1 cellular context compared by ENCODE assay signal in the genomic region with DNA sequence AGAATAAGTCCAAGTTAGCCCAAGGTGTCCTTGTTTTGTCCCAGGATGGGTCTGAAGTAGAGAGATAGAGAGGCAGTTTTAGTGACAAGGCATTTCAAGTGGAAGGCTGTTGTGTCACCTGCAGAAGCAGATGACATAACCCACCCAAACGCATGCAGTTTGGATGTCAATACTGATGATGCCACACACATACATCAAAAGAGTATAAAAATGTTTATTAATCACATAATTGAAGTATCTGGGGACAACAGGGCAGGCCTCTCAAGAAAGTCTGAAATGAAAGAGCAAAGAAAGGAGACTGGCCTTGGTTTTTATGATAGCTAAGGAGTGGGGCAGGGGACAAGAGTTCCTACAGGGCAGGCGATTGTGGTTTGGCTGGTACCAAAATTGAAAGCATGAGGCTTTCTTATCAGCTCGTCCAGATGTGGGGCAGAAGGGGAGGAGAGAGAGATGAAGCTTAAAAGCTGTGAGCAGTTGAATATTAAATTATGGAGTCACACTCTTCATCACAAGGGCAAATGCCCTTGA.
TF ChIP-seq lines count a peak whose summit lies in the region.

No MANE protein-coding gene starts in this region.

TF ChIP-seq in K562, 482 proteins besides CTCF, POLR2A, EP300 and RAD21 (continued from another document and continues in another):
- TF ChIP-seq, protein P1, sequence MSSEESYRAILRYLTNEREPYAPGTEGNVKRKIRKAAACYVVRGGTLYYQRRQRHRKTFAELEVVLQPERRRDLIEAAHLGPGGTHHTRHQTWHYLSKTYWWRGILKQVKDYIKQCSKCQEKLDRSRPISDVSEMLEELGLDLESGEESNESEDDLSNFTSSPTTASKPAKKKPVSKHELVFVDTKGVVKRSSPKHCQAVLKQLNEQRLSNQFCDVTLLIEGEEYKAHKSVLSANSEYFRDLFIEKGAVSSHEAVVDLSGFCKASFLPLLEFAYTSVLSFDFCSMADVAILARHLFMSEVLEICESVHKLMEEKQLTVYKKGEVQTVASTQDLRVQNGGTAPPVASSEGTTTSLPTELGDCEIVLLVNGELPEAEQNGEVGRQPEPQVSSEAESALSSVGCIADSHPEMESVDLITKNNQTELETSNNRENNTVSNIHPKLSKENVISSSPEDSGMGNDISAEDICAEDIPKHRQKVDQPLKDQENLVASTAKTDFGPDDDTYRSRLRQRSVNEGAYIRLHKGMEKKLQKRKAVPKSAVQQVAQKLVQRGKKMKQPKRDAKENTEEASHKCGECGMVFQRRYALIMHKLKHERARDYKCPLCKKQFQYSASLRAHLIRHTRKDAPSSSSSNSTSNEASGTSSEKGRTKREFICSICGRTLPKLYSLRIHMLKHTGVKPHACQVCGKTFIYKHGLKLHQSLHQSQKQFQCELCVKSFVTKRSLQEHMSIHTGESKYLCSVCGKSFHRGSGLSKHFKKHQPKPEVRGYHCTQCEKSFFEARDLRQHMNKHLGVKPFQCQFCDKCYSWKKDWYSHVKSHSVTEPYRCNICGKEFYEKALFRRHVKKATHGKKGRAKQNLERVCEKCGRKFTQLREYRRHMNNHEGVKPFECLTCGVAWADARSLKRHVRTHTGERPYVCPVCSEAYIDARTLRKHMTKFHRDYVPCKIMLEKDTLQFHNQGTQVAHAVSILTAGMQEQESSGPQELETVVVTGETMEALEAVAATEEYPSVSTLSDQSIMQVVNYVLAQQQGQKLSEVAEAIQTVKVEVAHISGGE (CRISPR knock-in tag; IDR thresholded peaks at IDR 0.05), result no peak
- TF ChIP-seq MAFG (tag; conservative IDR thresholded peaks at IDR 0.05) (peak; percentile 66; the same call in 1 of the 2 replicates), RCOR1 (IDR thresholded peaks at IDR 0.05; ENCODE audit: borderline replicate concordance in 1 of 2, low read depth in 2 of 2, low read length in 2 of 2) (peak in 1 of 2 experiments; percentile 37; a peak in 1 of 4 replicates), TAF15 (IDR thresholded peaks at IDR 0.05; ENCODE audit: low read depth, low read length) (no peak), GATA2 (CRISPR knock-in tag; IDR thresholded peaks at IDR 0.05) (no peak; the same call in none of the 2 replicates), TCF7 (IDR thresholded peaks at IDR 0.05; ENCODE audit: borderline replicate concordance) (no peak), PRMT5 (CRISPR knock-in tag; IDR thresholded peaks at IDR 0.05) (no peak), ZFP30 (CRISPR knock-in tag; IDR thresholded peaks at IDR 0.05; ENCODE audit: borderline replicate concordance) (no peak), ZNF780A (CRISPR knock-in tag; IDR thresholded peaks at IDR 0.05) (no peak), TCFL5 (CRISPR knock-in tag; conservative IDR thresholded peaks at IDR 0.05) (0 out of 2 replicates have a peak, but pooled peaks have one; percentile 3), SAFB2 (IDR thresholded peaks at IDR 0.05; ENCODE audit: borderline replicate concordance, low read depth, low read length, severe bottlenecking) (no peak), SIN3B (IDR thresholded peaks at IDR 0.05; ENCODE audit: low read depth) (no peak), NFXL1 (CRISPR knock-in tag; IDR thresholded peaks at IDR 0.05) (no peak), L3MBTL2 (IDR thresholded peaks at IDR 0.05) (peak; percentile 53), EZH2 (IDR thresholded peaks at IDR 0.05; ENCODE audit: borderline replicate concordance, low read depth, low read length) (no peak), CTBP1 (IDR thresholded peaks at IDR 0.05; ENCODE audit: borderline replicate concordance) (peak; percentile 76), ZKSCAN8 (CRISPR knock-in tag; IDR thresholded peaks at IDR 0.05) (no peak), BRD9 (IDR thresholded peaks at IDR 0.05; ENCODE audit: low read depth, partially characterized antibody) (peak; percentile 47), ZNF785 (CRISPR knock-in tag; IDR thresholded peaks at IDR 0.05) (no peak), HMG20B (CRISPR knock-in tag; IDR thresholded peaks at IDR 0.05) (no peak), CEBPG (CRISPR knock-in tag; IDR thresholded peaks at IDR 0.05) (no peak), CEBPG (tag; conservative IDR thresholded peaks at IDR 0.05 in 1 of 2, IDR thresholded peaks at IDR 0.05 in 1 of 2) (0 out of 4 replicates have a peak, but pooled peaks of 1 of the 2 experiments have one; percentile 24), CBFB (CRISPR knock-in tag; IDR thresholded peaks at IDR 0.05) (no peak), NFIX (CRISPR knock-in tag; IDR thresholded peaks at IDR 0.05; ENCODE audit: low read depth) (no peak), HCFC1 (IDR thresholded peaks at IDR 0.05; ENCODE audit: low read depth, low read length) (no peak), ZNF695 (CRISPR knock-in tag; IDR thresholded peaks at IDR 0.05) (no peak), XRCC3 (IDR thresholded peaks at IDR 0.05) (no peak), SMAD2 (IDR thresholded peaks at IDR 0.05; ENCODE audit: low read depth, low read length) (no peak), HDAC3 (IDR thresholded peaks at IDR 0.05; ENCODE audit: borderline replicate concordance, partially characterized antibody) (peak; percentile 66), PHTF2 (CRISPR knock-in tag; IDR thresholded peaks at IDR 0.05) (no peak), FUS (optimal IDR thresholded peaks at IDR 0.05; ENCODE audit: low read depth, low read length) (no peak), TCF7L2 (IDR thresholded peaks at IDR 0.05; ENCODE audit: low read depth, low read length) (no peak), KLF10 (CRISPR knock-in tag; IDR thresholded peaks at IDR 0.05) (no peak), PHF20 (IDR thresholded peaks at IDR 0.05; ENCODE audit: partially characterized antibody) (no peak), MED1 (CRISPR knock-in tag; IDR thresholded peaks at IDR 0.05; ENCODE audit: borderline replicate concordance) (no peak), GTF2F1 (IDR thresholded peaks at IDR 0.05; ENCODE audit: low read depth, low read length) (no peak), ZNF282 (CRISPR knock-in tag; IDR thresholded peaks at IDR 0.05) (no peak), SIRT6 (IDR thresholded peaks at IDR 0.05; ENCODE audit: low read depth, low read length) (no peak), HMG20A (CRISPR knock-in tag; conservative IDR thresholded peaks at IDR 0.05) (no peak), ZNF3 (CRISPR knock-in tag; IDR thresholded peaks at IDR 0.05) (no peak), SMARCE1 (IDR thresholded peaks at IDR 0.05) (peak; percentile 93), ZNF197 (CRISPR knock-in tag; IDR thresholded peaks at IDR 0.05; ENCODE audit: low read depth) (no peak; the same call in 1 of the 2 replicates), ARID1B (IDR thresholded peaks at IDR 0.05) (peak; percentile 96)
- TF ChIP-seq, protein P2, sequence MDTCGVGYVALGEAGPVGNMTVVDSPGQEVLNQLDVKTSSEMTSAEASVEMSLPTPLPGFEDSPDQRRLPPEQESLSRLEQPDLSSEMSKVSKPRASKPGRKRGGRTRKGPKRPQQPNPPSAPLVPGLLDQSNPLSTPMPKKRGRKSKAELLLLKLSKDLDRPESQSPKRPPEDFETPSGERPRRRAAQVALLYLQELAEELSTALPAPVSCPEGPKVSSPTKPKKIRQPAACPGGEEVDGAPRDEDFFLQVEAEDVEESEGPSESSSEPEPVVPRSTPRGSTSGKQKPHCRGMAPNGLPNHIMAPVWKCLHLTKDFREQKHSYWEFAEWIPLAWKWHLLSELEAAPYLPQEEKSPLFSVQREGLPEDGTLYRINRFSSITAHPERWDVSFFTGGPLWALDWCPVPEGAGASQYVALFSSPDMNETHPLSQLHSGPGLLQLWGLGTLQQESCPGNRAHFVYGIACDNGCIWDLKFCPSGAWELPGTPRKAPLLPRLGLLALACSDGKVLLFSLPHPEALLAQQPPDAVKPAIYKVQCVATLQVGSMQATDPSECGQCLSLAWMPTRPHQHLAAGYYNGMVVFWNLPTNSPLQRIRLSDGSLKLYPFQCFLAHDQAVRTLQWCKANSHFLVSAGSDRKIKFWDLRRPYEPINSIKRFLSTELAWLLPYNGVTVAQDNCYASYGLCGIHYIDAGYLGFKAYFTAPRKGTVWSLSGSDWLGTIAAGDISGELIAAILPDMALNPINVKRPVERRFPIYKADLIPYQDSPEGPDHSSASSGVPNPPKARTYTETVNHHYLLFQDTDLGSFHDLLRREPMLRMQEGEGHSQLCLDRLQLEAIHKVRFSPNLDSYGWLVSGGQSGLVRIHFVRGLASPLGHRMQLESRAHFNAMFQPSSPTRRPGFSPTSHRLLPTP (IDR thresholded peaks at IDR 0.05; ENCODE audit: borderline replicate concordance, extremely low read depth, insufficient read length), result no peak
- TF ChIP-seq, protein P3, sequence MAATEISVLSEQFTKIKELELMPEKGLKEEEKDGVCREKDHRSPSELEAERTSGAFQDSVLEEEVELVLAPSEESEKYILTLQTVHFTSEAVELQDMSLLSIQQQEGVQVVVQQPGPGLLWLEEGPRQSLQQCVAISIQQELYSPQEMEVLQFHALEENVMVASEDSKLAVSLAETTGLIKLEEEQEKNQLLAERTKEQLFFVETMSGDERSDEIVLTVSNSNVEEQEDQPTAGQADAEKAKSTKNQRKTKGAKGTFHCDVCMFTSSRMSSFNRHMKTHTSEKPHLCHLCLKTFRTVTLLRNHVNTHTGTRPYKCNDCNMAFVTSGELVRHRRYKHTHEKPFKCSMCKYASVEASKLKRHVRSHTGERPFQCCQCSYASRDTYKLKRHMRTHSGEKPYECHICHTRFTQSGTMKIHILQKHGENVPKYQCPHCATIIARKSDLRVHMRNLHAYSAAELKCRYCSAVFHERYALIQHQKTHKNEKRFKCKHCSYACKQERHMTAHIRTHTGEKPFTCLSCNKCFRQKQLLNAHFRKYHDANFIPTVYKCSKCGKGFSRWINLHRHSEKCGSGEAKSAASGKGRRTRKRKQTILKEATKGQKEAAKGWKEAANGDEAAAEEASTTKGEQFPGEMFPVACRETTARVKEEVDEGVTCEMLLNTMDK (IDR thresholded peaks at IDR 0.05; ENCODE audit: borderline replicate concordance, insufficient read depth, low read depth, low read length, poor library complexity, severe bottlenecking), result no peak
- TF ChIP-seq, protein P4, sequence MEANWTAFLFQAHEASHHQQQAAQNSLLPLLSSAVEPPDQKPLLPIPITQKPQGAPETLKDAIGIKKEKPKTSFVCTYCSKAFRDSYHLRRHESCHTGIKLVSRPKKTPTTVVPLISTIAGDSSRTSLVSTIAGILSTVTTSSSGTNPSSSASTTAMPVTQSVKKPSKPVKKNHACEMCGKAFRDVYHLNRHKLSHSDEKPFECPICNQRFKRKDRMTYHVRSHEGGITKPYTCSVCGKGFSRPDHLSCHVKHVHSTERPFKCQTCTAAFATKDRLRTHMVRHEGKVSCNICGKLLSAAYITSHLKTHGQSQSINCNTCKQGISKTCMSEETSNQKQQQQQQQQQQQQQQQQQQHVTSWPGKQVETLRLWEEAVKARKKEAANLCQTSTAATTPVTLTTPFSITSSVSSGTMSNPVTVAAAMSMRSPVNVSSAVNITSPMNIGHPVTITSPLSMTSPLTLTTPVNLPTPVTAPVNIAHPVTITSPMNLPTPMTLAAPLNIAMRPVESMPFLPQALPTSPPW (CRISPR knock-in tag; IDR thresholded peaks at IDR 0.05), result peak; percentile 69
- TF ChIP-seq, protein P5, sequence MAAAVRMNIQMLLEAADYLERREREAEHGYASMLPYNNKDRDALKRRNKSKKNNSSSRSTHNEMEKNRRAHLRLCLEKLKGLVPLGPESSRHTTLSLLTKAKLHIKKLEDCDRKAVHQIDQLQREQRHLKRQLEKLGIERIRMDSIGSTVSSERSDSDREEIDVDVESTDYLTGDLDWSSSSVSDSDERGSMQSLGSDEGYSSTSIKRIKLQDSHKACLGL (CRISPR knock-in tag; IDR thresholded peaks at IDR 0.05; ENCODE audit: borderline replicate concordance, poor library complexity, severe bottlenecking), result no peak
- TF ChIP-seq, protein P6, sequence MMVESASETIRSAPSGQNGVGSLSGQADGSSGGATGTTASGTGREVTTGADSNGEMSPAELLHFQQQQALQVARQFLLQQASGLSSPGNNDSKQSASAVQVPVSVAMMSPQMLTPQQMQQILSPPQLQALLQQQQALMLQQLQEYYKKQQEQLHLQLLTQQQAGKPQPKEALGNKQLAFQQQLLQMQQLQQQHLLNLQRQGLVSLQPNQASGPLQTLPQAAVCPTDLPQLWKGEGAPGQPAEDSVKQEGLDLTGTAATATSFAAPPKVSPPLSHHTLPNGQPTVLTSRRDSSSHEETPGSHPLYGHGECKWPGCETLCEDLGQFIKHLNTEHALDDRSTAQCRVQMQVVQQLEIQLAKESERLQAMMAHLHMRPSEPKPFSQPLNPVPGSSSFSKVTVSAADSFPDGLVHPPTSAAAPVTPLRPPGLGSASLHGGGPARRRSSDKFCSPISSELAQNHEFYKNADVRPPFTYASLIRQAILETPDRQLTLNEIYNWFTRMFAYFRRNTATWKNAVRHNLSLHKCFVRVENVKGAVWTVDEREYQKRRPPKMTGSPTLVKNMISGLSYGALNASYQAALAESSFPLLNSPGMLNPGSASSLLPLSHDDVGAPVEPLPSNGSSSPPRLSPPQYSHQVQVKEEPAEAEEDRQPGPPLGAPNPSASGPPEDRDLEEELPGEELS (CRISPR knock-in tag; IDR thresholded peaks at IDR 0.05; ENCODE audit: borderline replicate concordance), result no peak
- TF ChIP-seq, protein P7, sequence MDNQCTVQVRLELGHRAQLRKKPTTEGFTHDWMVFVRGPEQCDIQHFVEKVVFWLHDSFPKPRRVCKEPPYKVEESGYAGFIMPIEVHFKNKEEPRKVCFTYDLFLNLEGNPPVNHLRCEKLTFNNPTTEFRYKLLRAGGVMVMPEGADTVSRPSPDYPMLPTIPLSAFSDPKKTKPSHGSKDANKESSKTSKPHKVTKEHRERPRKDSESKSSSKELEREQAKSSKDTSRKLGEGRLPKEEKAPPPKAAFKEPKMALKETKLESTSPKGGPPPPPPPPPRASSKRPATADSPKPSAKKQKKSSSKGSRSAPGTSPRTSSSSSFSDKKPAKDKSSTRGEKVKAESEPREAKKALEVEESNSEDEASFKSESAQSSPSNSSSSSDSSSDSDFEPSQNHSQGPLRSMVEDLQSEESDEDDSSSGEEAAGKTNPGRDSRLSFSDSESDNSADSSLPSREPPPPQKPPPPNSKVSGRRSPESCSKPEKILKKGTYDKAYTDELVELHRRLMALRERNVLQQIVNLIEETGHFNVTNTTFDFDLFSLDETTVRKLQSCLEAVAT (IDR thresholded peaks at IDR 0.05), result peak in 1 of 2 experiments; percentile 92; a peak in 2 of 4 replicates
- TF ChIP-seq, protein P8, sequence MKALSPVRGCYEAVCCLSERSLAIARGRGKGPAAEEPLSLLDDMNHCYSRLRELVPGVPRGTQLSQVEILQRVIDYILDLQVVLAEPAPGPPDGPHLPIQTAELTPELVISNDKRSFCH (CRISPR knock-in tag; IDR thresholded peaks at IDR 0.05), result no peak
- TF ChIP-seq, protein P8 (tag; IDR thresholded peaks at IDR 0.05), result no peak
- TF ChIP-seq, protein P9, sequence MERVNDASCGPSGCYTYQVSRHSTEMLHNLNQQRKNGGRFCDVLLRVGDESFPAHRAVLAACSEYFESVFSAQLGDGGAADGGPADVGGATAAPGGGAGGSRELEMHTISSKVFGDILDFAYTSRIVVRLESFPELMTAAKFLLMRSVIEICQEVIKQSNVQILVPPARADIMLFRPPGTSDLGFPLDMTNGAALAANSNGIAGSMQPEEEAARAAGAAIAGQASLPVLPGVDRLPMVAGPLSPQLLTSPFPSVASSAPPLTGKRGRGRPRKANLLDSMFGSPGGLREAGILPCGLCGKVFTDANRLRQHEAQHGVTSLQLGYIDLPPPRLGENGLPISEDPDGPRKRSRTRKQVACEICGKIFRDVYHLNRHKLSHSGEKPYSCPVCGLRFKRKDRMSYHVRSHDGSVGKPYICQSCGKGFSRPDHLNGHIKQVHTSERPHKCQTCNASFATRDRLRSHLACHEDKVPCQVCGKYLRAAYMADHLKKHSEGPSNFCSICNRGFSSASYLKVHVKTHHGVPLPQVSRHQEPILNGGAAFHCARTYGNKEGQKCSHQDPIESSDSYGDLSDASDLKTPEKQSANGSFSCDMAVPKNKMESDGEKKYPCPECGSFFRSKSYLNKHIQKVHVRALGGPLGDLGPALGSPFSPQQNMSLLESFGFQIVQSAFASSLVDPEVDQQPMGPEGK (CRISPR knock-in tag; IDR thresholded peaks at IDR 0.05; ENCODE audit: borderline replicate concordance), result no peak
